ENCODE assay signal across 1 cellular context in the genomic region with DNA sequence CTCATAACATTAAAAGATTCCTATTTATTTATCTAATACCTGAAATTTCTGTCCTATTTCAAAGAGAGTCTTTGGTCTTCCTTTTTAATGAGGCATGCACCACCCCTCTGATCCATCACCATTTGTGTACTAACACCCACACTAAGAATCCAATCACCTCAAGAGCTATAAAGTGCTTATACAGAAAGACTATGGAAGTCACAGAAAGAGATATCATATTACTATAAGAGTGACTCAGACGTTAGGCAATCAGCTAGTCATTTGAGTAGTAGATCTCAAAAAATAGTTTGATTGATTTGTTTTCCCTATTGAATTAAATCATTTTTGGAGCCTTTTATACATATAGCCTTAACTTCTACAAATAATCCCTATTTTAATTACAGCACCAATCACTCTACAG.
A peak's percentile ranks its signal among the peaks of the same experiment; 100 is the strongest.
TF ChIP-seq lines count a peak whose summit lies in the region.

No MANE protein-coding gene starts in this region.

TF ChIP-seq in SK-N-SH, 30 proteins besides CTCF, POLR2A, EP300 and RAD21 (continued from another document):
- peak; percentile 53 for TF ChIP-seq JUND (IDR thresholded peaks at IDR 0.05)
- TF ChIP-seq MXI1 (IDR thresholded peaks at IDR 0.05; ENCODE audit: low read depth, low read length), result no peak
